ENCODE assay signal across 15 cellular contexts in genomic region chr12:131796411-131796736, GRCh38. TPM values are rescaled to one million over a fixed set of nuclear protein-coding genes. Genes with fewer than 3 reads are reported as not detected.
"Had no signal": no experiment of that assay in that cellular context is flagged by ENCODE, and none has a peak within 500 bp of the region (broad histone marks: within the 10 kb centered on the region; RNA-seq: fewer than 3 reads in every experiment).

No MANE protein-coding gene starts in this region.

- DNase-seq: activated CD4-positive, alpha-beta T cell treated with anti-CD3 and anti-CD28 coated beads, Interleukin-2, amount 50 U/mL, for 1 hour; activated naive CD4-positive, alpha-beta T cell treated with anti-CD3 and anti-CD28 coated beads, Interleukin-2, amount 10 ng/mL, durations not matched to agents 7 days and 5 days; kidney glomerular epithelial cell; left ventricle myocardium superior; nephron progenitor cell; ovary; stimulated activated CD4-positive, alpha-beta T cell treated with anti-CD3 and anti-CD28 coated beads, Interleukin-1b, Interleukin-23, amount 100 ng/mL, for 48 hours; SW 1271; transverse colon had no signal

- H3K9me3 Mint-ChIP-seq: activated naive CD4-positive, alpha-beta T cell treated with anti-CD3 and anti-CD28 coated beads, Interleukin-2, amount 10 ng/mL, durations not matched to agents 7 days and 5 days; activated T-helper 2 cell treated with anti-CD3 and anti-CD28 coated beads, Interferon-gamma antibody, Interleukin-2, Interleukin-4, amounts not matched to agents 10 μg/mL and 5 μg/mL and 100 μg/mL, durations not matched to agents 14 hours and 24 hours and 36 hours; nephron progenitor cell had no signal

- H3K4me3 ChIP-seq: ascending aorta, cardiac muscle cell, ovary, transverse colon had no signal

- H3K9me3 ChIP-seq: ascending aorta, ovary, transverse colon had no signal

- H3K27ac ChIP-seq: ascending aorta, cardiac muscle cell, foreskin keratinocyte, ovary, transverse colon had no signal

- H3K27ac Mint-ChIP-seq: activated naive CD4-positive, alpha-beta T cell treated with anti-CD3 and anti-CD28 coated beads, Interleukin-2, amount 10 ng/mL, durations not matched to agents 7 days and 5 days; activated T-helper 2 cell treated with anti-CD3 and anti-CD28 coated beads, Interferon-gamma antibody, Interleukin-2, Interleukin-4, amounts not matched to agents 10 μg/mL and 5 μg/mL and 100 μg/mL, durations not matched to agents 14 hours and 24 hours and 36 hours had no signal

- ATAC-seq: left ventricle myocardium superior had no signal

- H3K4me3 Mint-ChIP-seq: activated naive CD4-positive, alpha-beta T cell treated with anti-CD3 and anti-CD28 coated beads, Interleukin-2, amount 10 ng/mL, durations not matched to agents 7 days and 5 days; nephron progenitor cell had no signal

- H3K36me3 ChIP-seq: ovary had no signal

- H3K27me3 Mint-ChIP-seq: activated naive CD4-positive, alpha-beta T cell treated with anti-CD3 and anti-CD28 coated beads, Interleukin-2, amount 10 ng/mL, durations not matched to agents 7 days and 5 days had no signal

- H3K4me1 Mint-ChIP-seq: activated naive CD4-positive, alpha-beta T cell treated with anti-CD3 and anti-CD28 coated beads, Interleukin-2, amount 10 ng/mL, durations not matched to agents 7 days and 5 days had no signal

- H3K4me1 ChIP-seq: ascending aorta, transverse colon had no signal

- FAIRE-seq: colon had no signal

- H3K27me3 ChIP-seq: ascending aorta, cardiac muscle cell, foreskin keratinocyte, ovary, transverse colon had no signal

RNA-seq across cellular contexts. Expression of gene MMP17, which starts 31.8 kb away (rescaled TPM):
- total RNA-seq: cardiac muscle cell; T-helper 2 cell treated with Interferon-gamma antibody and Interleukin-4, amounts not matched to agents 100 ng/mL and 5 ng/mL, for 36 hours had no signal
